Comparison of ENCODE assay signal across 2 cellular contexts in the genomic region with DNA sequence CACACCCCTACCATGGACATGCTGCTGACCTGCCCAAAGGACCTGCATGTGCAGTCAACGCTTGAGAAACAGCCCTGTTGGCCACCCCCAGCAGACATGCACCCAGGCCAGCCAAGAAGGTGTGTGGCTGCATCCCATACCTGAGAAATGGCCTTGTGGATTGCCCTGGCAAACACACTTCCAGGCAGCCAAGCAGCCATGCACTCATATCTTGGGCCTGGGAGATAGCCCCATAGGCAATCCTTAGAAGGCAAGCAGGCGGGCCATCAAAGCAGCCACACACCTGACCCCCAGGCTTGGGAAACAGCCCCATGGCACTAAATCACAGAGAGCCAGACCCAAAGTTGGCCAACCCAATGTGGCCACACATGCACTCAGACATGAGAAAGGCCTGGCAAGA.
TF ChIP-seq lines count a peak whose summit lies in the region.

No MANE protein-coding gene starts in this region.

TF ChIP-seq in IMR-90, 13 proteins besides CTCF, POLR2A, EP300 and RAD21:
- TF ChIP-seq, protein P1, sequence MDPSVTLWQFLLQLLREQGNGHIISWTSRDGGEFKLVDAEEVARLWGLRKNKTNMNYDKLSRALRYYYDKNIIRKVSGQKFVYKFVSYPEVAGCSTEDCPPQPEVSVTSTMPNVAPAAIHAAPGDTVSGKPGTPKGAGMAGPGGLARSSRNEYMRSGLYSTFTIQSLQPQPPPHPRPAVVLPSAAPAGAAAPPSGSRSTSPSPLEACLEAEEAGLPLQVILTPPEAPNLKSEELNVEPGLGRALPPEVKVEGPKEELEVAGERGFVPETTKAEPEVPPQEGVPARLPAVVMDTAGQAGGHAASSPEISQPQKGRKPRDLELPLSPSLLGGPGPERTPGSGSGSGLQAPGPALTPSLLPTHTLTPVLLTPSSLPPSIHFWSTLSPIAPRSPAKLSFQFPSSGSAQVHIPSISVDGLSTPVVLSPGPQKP (IDR thresholded peaks at IDR 0.05; ENCODE audit: borderline replicate concordance, low read depth, low read length), result no peak
- TF ChIP-seq CHD1 (IDR thresholded peaks at IDR 0.05; ENCODE audit: low read depth, low read length), result no peak
- no peak for TF ChIP-seq RCOR1 (IDR thresholded peaks at IDR 0.05; ENCODE audit: insufficient replicate concordance, low read length)
- no peak for TF ChIP-seq MAZ (IDR thresholded peaks at IDR 0.05; ENCODE audit: borderline replicate concordance, low read depth, low read length)
- no peak for TF ChIP-seq MXI1 (IDR thresholded peaks at IDR 0.05; ENCODE audit: borderline replicate concordance, low read depth, low read length)
- TF ChIP-seq, protein P2, sequence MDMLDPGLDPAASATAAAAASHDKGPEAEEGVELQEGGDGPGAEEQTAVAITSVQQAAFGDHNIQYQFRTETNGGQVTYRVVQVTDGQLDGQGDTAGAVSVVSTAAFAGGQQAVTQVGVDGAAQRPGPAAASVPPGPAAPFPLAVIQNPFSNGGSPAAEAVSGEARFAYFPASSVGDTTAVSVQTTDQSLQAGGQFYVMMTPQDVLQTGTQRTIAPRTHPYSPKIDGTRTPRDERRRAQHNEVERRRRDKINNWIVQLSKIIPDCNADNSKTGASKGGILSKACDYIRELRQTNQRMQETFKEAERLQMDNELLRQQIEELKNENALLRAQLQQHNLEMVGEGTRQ (IDR thresholded peaks at IDR 0.05; ENCODE audit: low read depth, low read length), result no peak
- no peak for TF ChIP-seq MAFK (IDR thresholded peaks at IDR 0.05; ENCODE audit: low read depth, low read length)
- TF ChIP-seq BHLHE40 (IDR thresholded peaks at IDR 0.05; ENCODE audit: low read depth, low read length), result no peak
- TF ChIP-seq NFE2L2 (IDR thresholded peaks at IDR 0.05; ENCODE audit: low read depth, low read length), result no peak
- TF ChIP-seq CEBPB (IDR thresholded peaks at IDR 0.05; ENCODE audit: low read depth, low read length), result no peak
- no peak for TF ChIP-seq FOS (IDR thresholded peaks at IDR 0.05; ENCODE audit: low read depth, low read length)
- TF ChIP-seq RFX5 (IDR thresholded peaks at IDR 0.05; ENCODE audit: low read depth, low read length), result no peak
TF ChIP-seq in IMR-90: peak in this region for 0.

TF ChIP-seq in H1, 55 proteins besides CTCF, POLR2A, EP300 and RAD21:
- TF ChIP-seq JUND (IDR thresholded peaks at IDR 0.05; ENCODE audit: low read length) (no peak), CEBPB (IDR thresholded peaks at IDR 0.05; ENCODE audit: low read depth, low read length) (no peak), HDAC6 (IDR thresholded peaks at IDR 0.05; ENCODE audit: low read depth, low read length) (no peak), SP4 (IDR thresholded peaks at IDR 0.05; ENCODE audit: low read length) (no peak), SRF (IDR thresholded peaks at IDR 0.05; ENCODE audit: low read depth, low read length) (no peak), POU5F1 (IDR thresholded peaks at IDR 0.05; ENCODE audit: low read depth, low read length) (no peak), CHD1 (IDR thresholded peaks at IDR 0.05; ENCODE audit: low read depth, low read length) (no peak), FOSL1 (IDR thresholded peaks at IDR 0.05; ENCODE audit: insufficient read depth, low read depth, low read length) (no peak), TEAD4 (IDR thresholded peaks at IDR 0.05; ENCODE audit: low read depth, low read length) (no peak), KDM4A (IDR thresholded peaks at IDR 0.05; ENCODE audit: low read depth, low read length, severe bottlenecking) (no peak), BRCA1 (IDR thresholded peaks at IDR 0.05; ENCODE audit: low read depth, low read length) (no peak), SIX5 (IDR thresholded peaks at IDR 0.05; ENCODE audit: low read depth, low read length) (no peak), CREB1 (IDR thresholded peaks at IDR 0.05) (no peak), RFX5 (IDR thresholded peaks at IDR 0.05; ENCODE audit: borderline replicate concordance, low read depth, low read length) (no peak), RXRA (IDR thresholded peaks at IDR 0.05; ENCODE audit: insufficient read depth, low read depth, low read length) (no peak), EZH2 (IDR thresholded peaks at IDR 0.05; ENCODE audit: low read depth, low read length, severe bottlenecking) (no peak)
- TF ChIP-seq, protein P3, sequence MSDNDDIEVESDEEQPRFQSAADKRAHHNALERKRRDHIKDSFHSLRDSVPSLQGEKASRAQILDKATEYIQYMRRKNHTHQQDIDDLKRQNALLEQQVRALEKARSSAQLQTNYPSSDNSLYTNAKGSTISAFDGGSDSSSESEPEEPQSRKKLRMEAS (IDR thresholded peaks at IDR 0.05), result no peak
